In the genomic region with DNA sequence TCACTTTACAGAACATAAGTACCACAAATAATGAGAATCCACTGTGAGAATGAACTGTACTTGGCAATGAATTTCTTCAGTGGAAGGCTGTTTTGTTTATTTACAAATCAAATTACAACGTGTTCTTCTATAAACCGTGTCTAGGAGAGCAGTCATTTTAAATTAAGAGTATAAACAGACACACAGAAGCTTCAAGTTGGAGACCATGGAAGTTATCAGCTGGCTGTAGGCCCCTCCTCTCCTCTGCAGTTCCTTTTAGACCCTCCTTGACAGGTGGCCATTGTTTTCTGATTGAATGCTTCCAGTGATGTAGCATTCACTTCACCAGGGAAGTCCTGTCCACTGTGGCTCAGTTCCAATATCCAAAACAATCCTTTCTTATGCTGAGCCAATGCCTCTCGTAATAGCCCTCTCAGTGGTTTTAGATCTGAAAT, we compare ENCODE assay signal across 10 cellular contexts. TPM values are rescaled to one million over a fixed set of nuclear protein-coding genes. Genes with fewer than 3 reads are reported as not detected.
A peak's percentile ranks its signal among the peaks of the same experiment; 100 is the strongest.
DNase-seq lines count a peak whose midpoint lies in the region; ATAC-seq, FAIRE-seq and TF ChIP-seq lines count a peak whose summit lies in the region.
"Had no signal": no experiment of that assay in that cellular context is flagged by ENCODE, and none has a peak within 500 bp of the region (broad histone marks: within the 10 kb centered on the region; RNA-seq: fewer than 3 reads in every experiment).

No MANE protein-coding gene starts in this region.

- FAIRE-seq in astrocyte (lab: Jason Lieb, UNC) = no peak
- FAIRE-seq in GM12891 (lab: Jason Lieb, UNC) = no peak

- H3K4me2 ChIP-seq in astrocyte (ENCODE audit: low read length) = no peak overlapping the region

- no peak for ATAC-seq in GM18505 (IDR thresholded peaks at IDR 0.05; ENCODE audit: unreplicated experiment)

- H3K4me3 Mint-ChIP-seq in astrocyte (ENCODE audit: unreplicated experiment) = no peak overlapping the region

- H3K27ac ChIP-seq in astrocyte (ENCODE audit: low read depth, low read length) = no peak overlapping the region
- H3K27ac ChIP-seq in layer of hippocampus (ENCODE audit: low read depth, low read length) = peak overlapping the region; percentile 62

- no peak overlapping the region for H3K27ac Mint-ChIP-seq in astrocyte (ENCODE audit: unreplicated experiment)

- no peaks in the 10 kb centered on the region for H3K27me3 ChIP-seq in astrocyte (ENCODE audit: insufficient read depth, low read length)
- H3K27me3 ChIP-seq in layer of hippocampus (ENCODE audit: control insufficient read depth, insufficient read depth, low read length) = no peaks in the 10 kb centered on the region

- H3K79me2 ChIP-seq in astrocyte (ENCODE audit: insufficient read depth, low read length) = no peaks in the 10 kb centered on the region

- no peak overlapping the region for H3K9ac ChIP-seq in astrocyte (ENCODE audit: low read length)

- no peaks in the 10 kb centered on the region for H4K20me1 ChIP-seq in astrocyte (ENCODE audit: insufficient read depth, low read length)

- no peak overlapping the region for H2AFZ ChIP-seq in astrocyte (ENCODE audit: low read depth, low read length)

- H3K4me1 ChIP-seq in astrocyte (ENCODE audit: insufficient read depth, low read length) = peaks cover 14% of the 10 kb centered on the region

- no peaks in the 10 kb centered on the region for H3K27me3 Mint-ChIP-seq in astrocyte (ENCODE audit: low read depth, unreplicated experiment)

- TF ChIP-seq CTCF in astrocyte (IDR thresholded peaks at IDR 0.05; ENCODE audit: insufficient read depth, low read depth, low read length) = no peak

- H3K36me3 ChIP-seq in astrocyte (ENCODE audit: insufficient read depth, low read length) = no peaks in the 10 kb centered on the region

- no peaks in the 10 kb centered on the region for H3K9me3 Mint-ChIP-seq in astrocyte (ENCODE audit: unreplicated experiment)

- H3K9me3 ChIP-seq in astrocyte (ENCODE audit: insufficient read depth, low read depth, low read length) = no peaks in the 10 kb centered on the region

- DNase-seq in Ammon's horn (ENCODE audit: low spot score) (peak; percentile 79), NCI-H1092 (lab: John Stamatoyannopoulos, UW) (peak; percentile 39), astrocyte (ENCODE audit: low read depth) (peak; percentile 33), GM12891 (ENCODE audit: insufficient read length, low spot score) (no peak), COLO829 (ENCODE audit: low spot score) (no peak)
- DNase-seq in central memory CD4-positive, alpha-beta T cell = no peak
- DNase-seq: activated gamma-delta T cell, Karpas-422 had no signal

- H3K36me3 Mint-ChIP-seq in astrocyte (ENCODE audit: low read depth, unreplicated experiment) = no peaks in the 10 kb centered on the region

- peaks cover 13% of the 10 kb centered on the region for H3K4me1 Mint-ChIP-seq in astrocyte (ENCODE audit: low read depth, unreplicated experiment)

- H3K4me3 ChIP-seq in astrocyte (ENCODE audit: insufficient read depth, low read depth, low read length) = no peak overlapping the region

- TF ChIP-seq POLR2A in GM18505 (IDR thresholded peaks at IDR 0.05; ENCODE audit: borderline replicate concordance, extremely low read depth, insufficient read depth, insufficient read length) (no peak), GM12891 (IDR thresholded peaks at IDR 0.05; ENCODE audit: low read depth, low read length) (no peak)

TF ChIP-seq in GM12891, 5 proteins besides CTCF, POLR2A, EP300 and RAD21:
- no peak for TF ChIP-seq SPI1 (IDR thresholded peaks at IDR 0.05; ENCODE audit: low read depth, low read length)
- no peak for TF ChIP-seq TAF1 (IDR thresholded peaks at IDR 0.05; ENCODE audit: low read depth, low read length)
- TF ChIP-seq POU2F2 (IDR thresholded peaks at IDR 0.05; ENCODE audit: low read depth, low read length) = no peak
- TF ChIP-seq POLR2AphosphoS5 (IDR thresholded peaks at IDR 0.05; ENCODE audit: low read depth, low read length) = no peak
- TF ChIP-seq PAX5 (IDR thresholded peaks at IDR 0.05; ENCODE audit: insufficient read depth, low read length, severe bottlenecking) = no peak

RNA-seq across cellular contexts. Expression of a gene that starts 7.3 kb away (rescaled TPM):
- total RNA-seq in astrocyte = 96.6 and 98.2 TPM in 2 replicates
- 25.6 TPM for polyA plus RNA-seq in GM12891 (2012; ENCODE audit: low read depth, missing spikeins)

RNA-seq across cellular contexts. Expression of a gene that starts 40.1 kb away (rescaled TPM):
- total RNA-seq in astrocyte = 24.1 and 25.5 TPM in 2 replicates
- 20.4 TPM for polyA plus RNA-seq in GM12891 (2012; ENCODE audit: low read depth, missing spikeins)

Comparison
In these comparisons a context has a peak if more than half of its experiments do, and no peak if none do; other contexts are left out.
1. DNase-seq: peak in Ammon's horn (single experiment), NCI-H1092 (single experiment) and astrocyte (single experiment); none in central memory CD4-positive, alpha-beta T cell (single experiment), GM12891 (single experiment) and COLO829 (single experiment).